ENCODE assay signal across 4 cellular contexts in genomic region chr7:72927791-72928190, GRCh38. TPM values are rescaled to one million over a fixed set of nuclear protein-coding genes. Genes with fewer than 3 reads are reported as not detected.
"Had no signal": no experiment of that assay in that cellular context is flagged by ENCODE, and none has a peak within 500 bp of the region (broad histone marks: within the 10 kb centered on the region; RNA-seq: fewer than 3 reads in every experiment).

No MANE protein-coding gene starts in this region.

RNA-seq across cellular contexts. Expression of gene TRIM74, which starts 41.5 kb away (rescaled TPM):
- total RNA-seq: GM23338, HT-29, IMR-90 had no signal
- polyA plus RNA-seq: GM23338, H1 had no signal
